8 cellular contexts compared by ENCODE assay signal in genomic region chr19:1171755-1172352, GRCh38.
DNase-seq lines count a peak whose midpoint lies in the region; ATAC-seq and TF ChIP-seq lines count a peak whose summit lies in the region.

No MANE protein-coding gene starts in this region.

- no peak overlapping the region for H3K27ac Mint-ChIP-seq in central memory CD8-positive, alpha-beta T cell (ENCODE audit: low read depth)
- H3K27ac Mint-ChIP-seq in nephron: peak overlapping the region; percentile 94 to 97 (median 95)

- peak overlapping the region; percentile 83; the same call in 1 of the 2 replicates for H3K4me3 ChIP-seq in BLaER1

- H3K9ac ChIP-seq in BLaER1: peak overlapping the region; percentile 88

- peaks cover 24% of the 10 kb centered on the region for H3K36me3 Mint-ChIP-seq in central memory CD8-positive, alpha-beta T cell (ENCODE audit: insufficient read depth)
- H3K36me3 Mint-ChIP-seq in nephron (ENCODE audit: low read depth): no peaks in the 10 kb centered on the region

- H3K36me3 ChIP-seq in BLaER1: peaks cover 6% of the 10 kb centered on the region; the same call in 1 of the 2 replicates

- peaks cover 67% of the 10 kb centered on the region for H3K4me1 ChIP-seq in BLaER1

- no peak for ATAC-seq in central memory CD8-positive, alpha-beta T cell (replicated peaks; ENCODE audit: extremely low read depth, poor library complexity, severe bottlenecking)
- no peak for ATAC-seq in HG03571 (IDR thresholded peaks at IDR 0.05; ENCODE audit: unreplicated experiment)
- ATAC-seq in GM19395 (IDR thresholded peaks at IDR 0.05; ENCODE audit: unreplicated experiment): no peak

- 0 out of 2 replicates have a peak overlapping the region, but pooled peaks have one; percentile 22 for H3K27ac ChIP-seq in BLaER1

- H3K9me3 ChIP-seq in BLaER1: no peaks in the 10 kb centered on the region

- no peaks in the 10 kb centered on the region for H3K27me3 Mint-ChIP-seq in central memory CD8-positive, alpha-beta T cell
- peaks cover 3% of the 10 kb centered on the region for H3K27me3 Mint-ChIP-seq in nephron (ENCODE audit: low read depth)

- DNase-seq in NCI-H2196 (lab: John Stamatoyannopoulos, UW; ENCODE audit: unreplicated experiment) (peak; percentile 25), AG08395 (ENCODE audit: low spot score) (no peak), NCI-H510A (lab: John Stamatoyannopoulos, UW) (no peak)
- no peak for DNase-seq in central memory CD8-positive, alpha-beta T cell (ENCODE audit: low spot score in 2 of 2)

- H3K4me2 ChIP-seq in BLaER1: peak overlapping the region; percentile 95

- H3K4me1 Mint-ChIP-seq in central memory CD8-positive, alpha-beta T cell: peaks cover 33% of the 10 kb centered on the region
- H3K4me1 Mint-ChIP-seq in nephron: peaks cover 32% of the 10 kb centered on the region

- H3K4me3 Mint-ChIP-seq in central memory CD8-positive, alpha-beta T cell: peak overlapping the region; percentile 85
- peak overlapping the region; percentile 89 to 93 (median 90) for H3K4me3 Mint-ChIP-seq in nephron

- no peak for TF ChIP-seq CTCF in nephron (IDR thresholded peaks at IDR 0.05; ENCODE audit: unreplicated experiment in 3 of 3)

- H3K9me3 Mint-ChIP-seq in central memory CD8-positive, alpha-beta T cell: no peaks in the 10 kb centered on the region
- H3K9me3 Mint-ChIP-seq in nephron: no peaks in the 10 kb centered on the region

- H3K27me3 ChIP-seq in BLaER1: no peaks in the 10 kb centered on the region

- H4K20me1 ChIP-seq in BLaER1: peaks cover 62% of the 10 kb centered on the region
